ENCODE assay signal across 8 cellular contexts in genomic region chr12:20370001-20370381, GRCh38. TPM values are rescaled to one million over a fixed set of nuclear protein-coding genes. Genes with fewer than 3 reads are reported as not detected.
DNase-seq lines count a peak whose midpoint lies in the region; ATAC-seq and TF ChIP-seq lines count a peak whose summit lies in the region.

No MANE protein-coding gene starts in this region.

- CTCF ChIA-PET in GM10248 (lab: Yijun Ruan, JAX), result no interaction called here

- H3K9ac ChIP-seq in GM23248 (peak overlapping the region; percentile 74; the same call in 1 of the 2 replicates), adipocyte (ENCODE audit: low read length) (peak overlapping the region; percentile 92)

- in situ Hi-C loops in GM23248 (cut with MboI), result loop anchor here (25.0 kb wide), 1 partner anchor 458 kb away; no protein-coding TSS in a partner anchor

- no peaks in the 10 kb centered on the region for H4K20me1 ChIP-seq in GM23248 (ENCODE audit: insufficient read depth)

- WGBS in GM23248 (ENCODE audit: low coverage in 1 of 2, low lambda C conversion rate in 2 of 2, missing lambda C conversion rate in 2 of 2), 2 experiments, result 5 to 6% methylated on average over 20 to 22 of the region's 22 CpGs
- no CpG with 5 or more reads among the region's 22 CpGs for WGBS in iPS DF 6.9 (ENCODE audit: insufficient coverage, insufficient read length)
- 1 to 5% methylated on average over 22 of the region's 22 CpGs for WGBS in sigmoid colon, 2 donors

- H3K4me3 ChIP-seq in GM23248 (peak overlapping the region; percentile 87), adipocyte (ENCODE audit: low read length) (peak overlapping the region; percentile 96), iPS DF 6.9 (ENCODE audit: low read length) (peak overlapping the region; percentile 42; the same call in 1 of the 2 replicates), sigmoid colon (peak overlapping the region; percentile 81 to 89 (median 84))

- H2AFZ ChIP-seq in GM23248, result peak overlapping the region; percentile 97

- POLR2A ChIA-PET in GM10248 (lab: Yijun Ruan, JAX), result no interaction called here

- DNase-seq in GM23248, result peak; percentile 21
- DNase-seq in adipocyte (ENCODE audit: low read depth), result peak; percentile 51
- DNase-seq in iPS DF 6.9 (ENCODE audit: low read depth, low spot score), result no peak
- peak; percentile 84 for DNase-seq in sigmoid colon
- DNase-seq in NCI-H2196 (lab: John Stamatoyannopoulos, UW; ENCODE audit: unreplicated experiment), result no peak
- no peak for DNase-seq in NCI-H774 (lab: John Stamatoyannopoulos, UW)
- DNase-seq in GM10248 (ENCODE audit: extremely low spot score), result no peak

- no peak for TF ChIP-seq POLR2A in sigmoid colon (IDR thresholded peaks at IDR 0.05)

- no peaks in the 10 kb centered on the region for H3K79me2 ChIP-seq in GM23248 (ENCODE audit: insufficient read depth)

- H3K27ac ChIP-seq in GM23248, result no peak overlapping the region
- no peak overlapping the region for H3K27ac ChIP-seq in iPS DF 6.9 (ENCODE audit: low read length)
- H3K27ac ChIP-seq in sigmoid colon, result peak overlapping the region; percentile 91 to 96 (median 94)

- H3K27me3 ChIP-seq in GM23248 (replicated peaks; ENCODE audit: insufficient read depth) (no peaks in the 10 kb centered on the region), adipocyte (replicated peaks; ENCODE audit: control insufficient read depth, insufficient read depth, low read length) (no peaks in the 10 kb centered on the region), iPS DF 6.9 (ENCODE audit: control insufficient read depth, insufficient read depth, low read length) (no peaks in the 10 kb centered on the region), sigmoid colon (no peaks in the 10 kb centered on the region)

- no peaks in the 10 kb centered on the region for H3K9me2 ChIP-seq in GM23248 (ENCODE audit: insufficient read depth)

- intact Hi-C loops in sigmoid colon (cut with DNase I), result no loop called here

- H3K36me3 ChIP-seq in GM23248 (ENCODE audit: low read depth), result no peaks in the 10 kb centered on the region
- no peaks in the 10 kb centered on the region for H3K36me3 ChIP-seq in adipocyte (ENCODE audit: control insufficient read depth, insufficient read depth, low read length, severe bottlenecking)
- no peaks in the 10 kb centered on the region for H3K36me3 ChIP-seq in iPS DF 6.9 (ENCODE audit: control insufficient read depth, insufficient read depth, low read length)
- H3K36me3 ChIP-seq in sigmoid colon, result no peaks in the 10 kb centered on the region

- no peaks in the 10 kb centered on the region for H3K4me1 ChIP-seq in GM23248 (ENCODE audit: insufficient read depth)
- peaks cover 21% of the 10 kb centered on the region for H3K4me1 ChIP-seq in adipocyte (ENCODE audit: control insufficient read depth, insufficient read depth, low read length)
- H3K4me1 ChIP-seq in iPS DF 6.9 (ENCODE audit: control insufficient read depth, insufficient read depth, low read length), result peaks cover 1% of the 10 kb centered on the region; the same call in 1 of the 2 replicates
- H3K4me1 ChIP-seq in sigmoid colon, result peaks cover 0 to 30% (median 21%) of the 10 kb centered on the region in 4 donors

- TF ChIP-seq CTCF in sigmoid colon (IDR thresholded peaks at IDR 0.05), result no peak
- no peak for TF ChIP-seq CTCF in GM10248 (IDR thresholded peaks at IDR 0.05; ENCODE audit: control extremely low read depth, extremely low read depth, low read depth, missing control alignments)

- no peak for TF ChIP-seq EP300 in sigmoid colon (IDR thresholded peaks at IDR 0.05)

- H3F3A ChIP-seq in GM23248 (ENCODE audit: insufficient read depth), result peaks cover 11% of the 10 kb centered on the region; the same call in 1 of the 2 replicates

- H3K9me3 ChIP-seq in GM23248 (ENCODE audit: low read depth) (no peaks in the 10 kb centered on the region), adipocyte (ENCODE audit: control insufficient read depth, low read length) (no peaks in the 10 kb centered on the region), iPS DF 6.9 (ENCODE audit: control insufficient read depth, insufficient read depth, low read length) (no peaks in the 10 kb centered on the region), sigmoid colon (no peaks in the 10 kb centered on the region)

- ATAC-seq in HG03439 (IDR thresholded peaks at IDR 0.05; ENCODE audit: unreplicated experiment), result no peak

- H3K4me2 ChIP-seq in GM23248 (ENCODE audit: unreplicated experiment), result peak overlapping the region; percentile 90

RNA-seq across cellular contexts. Expression of gene PDE3A, which starts 1.7 kb away (rescaled TPM):
- total RNA-seq in GM23248 (2014; rRNA removed; shearing (Covaris generic)), result 0.38 and 0.43 TPM in 2 replicates
- polyA plus RNA-seq in GM23248 (2016; fragmentation: Nextera tagmentation; extraction: Ambion mirVana) (0.06 and 0.11 TPM in 2 replicates), sigmoid colon (10 to 100 TPM in 1 of 3 donors, 1 to 10 TPM in 2; 6.6 to 16.3 (median 9.2) TPM)
- total RNA-seq in sigmoid colon, result 10 to 100 TPM; 56.8 to 90.0 (median 71.1) TPM

Comparison
In these comparisons a context has a peak if more than half of its experiments do, and no peak if none do; other contexts are left out.
1. DNase-seq: peak in GM23248 (single experiment), adipocyte (single experiment) and sigmoid colon (single experiment); none in iPS DF 6.9 (single experiment), NCI-H2196 (single experiment), NCI-H774 (single experiment) and GM10248 (single experiment).
2. H3K27ac ChIP-seq: peak in sigmoid colon (4 of 4); none in GM23248 (single experiment) and iPS DF 6.9 (single experiment).
3. H3K4me3 ChIP-seq: peak in every context shown above with its lines; median percentile 96 in adipocyte; 87 in GM23248; 84 in sigmoid colon; 42 in iPS DF 6.9.
4. RNA of gene PDE3A, which starts 1.7 kb away (total RNA-seq): 56.8 to 90.0 TPM in sigmoid colon; 0.38 to 0.43 TPM in GM23248; every median in the first group is over 10 times any median in the second.